In the genomic region with DNA sequence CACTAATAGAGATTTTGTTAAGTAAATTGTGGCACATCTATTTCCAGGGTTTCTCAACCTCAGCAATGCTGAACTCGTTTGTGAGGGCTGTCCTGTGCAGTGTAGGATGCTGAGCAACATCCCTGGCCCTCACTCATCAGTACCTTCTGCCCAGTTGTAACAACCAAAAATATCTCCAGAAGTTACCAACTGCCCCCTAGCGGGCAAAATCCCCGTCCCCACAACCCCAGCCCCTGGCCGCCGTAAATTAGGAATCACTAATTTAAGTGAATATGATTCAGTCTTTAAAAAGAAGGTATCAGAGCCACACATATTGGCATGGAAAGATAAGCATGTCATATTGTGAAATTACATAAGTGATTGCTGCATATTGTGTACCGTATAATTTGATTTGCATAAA, we compare ENCODE assay signal across 11 cellular contexts.
DNase-seq lines count a peak whose midpoint lies in the region; ATAC-seq and TF ChIP-seq lines count a peak whose summit lies in the region.
"Had no signal": no experiment of that assay in that cellular context is flagged by ENCODE, and none has a peak within 500 bp of the region (broad histone marks: within the 10 kb centered on the region; RNA-seq: fewer than 3 reads in every experiment).

No MANE protein-coding gene starts in this region.

- H3K27me3 ChIP-seq in fibroblast of lung (ENCODE audit: control insufficient read depth, insufficient read depth, low read length): no peaks in the 10 kb centered on the region
- H3K27me3 ChIP-seq: ovary had no signal

- H3K4me2 ChIP-seq in fibroblast of lung (ENCODE audit: extremely low read depth, insufficient read depth, low read length): no peak overlapping the region

- peaks cover 4% of the 10 kb centered on the region for H3K9me3 Mint-ChIP-seq in activated naive CD8-positive, alpha-beta T cell treated with anti-CD3 and anti-CD28 coated beads, Interleukin-2, amount 50 U/mL, for 24 hours
- no peaks in the 10 kb centered on the region for H3K9me3 Mint-ChIP-seq in activated naive CD8-positive, alpha-beta T cell treated with anti-CD3 and anti-CD28 coated beads for 36 hours

- H3K36me3 Mint-ChIP-seq in activated naive CD8-positive, alpha-beta T cell treated with anti-CD3 and anti-CD28 coated beads, Interleukin-2, amount 50 U/mL, for 24 hours (ENCODE audit: low read depth): no peaks in the 10 kb centered on the region
- no peaks in the 10 kb centered on the region for H3K36me3 Mint-ChIP-seq in activated naive CD8-positive, alpha-beta T cell treated with anti-CD3 and anti-CD28 coated beads for 36 hours
- H3K36me3 Mint-ChIP-seq: brain had no signal

- no peak overlapping the region for H3K27ac Mint-ChIP-seq in activated naive CD8-positive, alpha-beta T cell treated with anti-CD3 and anti-CD28 coated beads, Interleukin-2, amount 50 U/mL, for 24 hours
- H3K27ac Mint-ChIP-seq in activated naive CD8-positive, alpha-beta T cell treated with anti-CD3 and anti-CD28 coated beads for 36 hours: no peak overlapping the region
- H3K27ac Mint-ChIP-seq: brain had no signal

- ATAC-seq in activated naive CD8-positive, alpha-beta T cell treated with anti-CD3 and anti-CD28 coated beads, Interleukin-2, amount 50 U/mL, for 24 hours: no peak
- peak; percentile 77 for ATAC-seq in SK-N-SH treated with all-trans-retinoic acid at 6 μM for 48 hours
- ATAC-seq in GM21529 (IDR thresholded peaks at IDR 0.05; ENCODE audit: unreplicated experiment): no peak
- no peak for ATAC-seq in GM18868 (IDR thresholded peaks at IDR 0.05; ENCODE audit: unreplicated experiment)

- no peaks in the 10 kb centered on the region for H3K4me1 ChIP-seq in fibroblast of lung (ENCODE audit: control insufficient read depth, extremely low read depth, insufficient read depth, low read length)

- no peak overlapping the region for H2AFZ ChIP-seq in fibroblast of lung (ENCODE audit: low read length)

- H3K4me3 ChIP-seq in fibroblast of lung (replicated peaks in 1 of 4; ENCODE audit: control extremely low read depth in 1 of 4, insufficient read depth in 1 of 4, low read depth in 3 of 4, low read length in 4 of 4): no peak overlapping the region
- H3K4me3 ChIP-seq: ovary had no signal

- H3K4me1 Mint-ChIP-seq in activated naive CD8-positive, alpha-beta T cell treated with anti-CD3 and anti-CD28 coated beads, Interleukin-2, amount 50 U/mL, for 24 hours: peaks cover 26% of the 10 kb centered on the region
- peaks cover 25% of the 10 kb centered on the region for H3K4me1 Mint-ChIP-seq in activated naive CD8-positive, alpha-beta T cell treated with anti-CD3 and anti-CD28 coated beads for 36 hours
- H3K4me1 Mint-ChIP-seq: brain had no signal

- no peak overlapping the region for H3K4me3 Mint-ChIP-seq in activated naive CD8-positive, alpha-beta T cell treated with anti-CD3 and anti-CD28 coated beads, Interleukin-2, amount 50 U/mL, for 24 hours
- H3K4me3 Mint-ChIP-seq in activated naive CD8-positive, alpha-beta T cell treated with anti-CD3 and anti-CD28 coated beads for 36 hours: no peak overlapping the region
- H3K4me3 Mint-ChIP-seq: brain had no signal

- no peak overlapping the region for H3K9ac ChIP-seq in fibroblast of lung (ENCODE audit: insufficient read depth, low read length)

- DNase-seq in activated naive CD8-positive, alpha-beta T cell treated with anti-CD3 and anti-CD28 coated beads, Interleukin-2, amount 50 U/mL, for 24 hours: peak; percentile 33
- no peak for DNase-seq in activated naive CD8-positive, alpha-beta T cell treated with anti-CD3 and anti-CD28 coated beads for 36 hours
- peak in 1 of 2 donors; percentile 5 for DNase-seq in fibroblast of lung (ENCODE audit: low read depth in 2 of 2)
- DNase-seq in stimulated activated CD8-positive, alpha-beta memory T cell treated with anti-CD3 and anti-CD28 coated beads, Interleukin-2, amount 100 ng/mL, for 48 hours (ENCODE audit: low read depth in 2 of 2): peak; percentile 12 to 21
- DNase-seq in epidermal melanocyte (ENCODE audit: insufficient read length, low spot score): no peak
- DNase-seq: NCI-H1930 had no signal

- no peaks in the 10 kb centered on the region for H3K36me3 ChIP-seq in fibroblast of lung (ENCODE audit: control insufficient read depth, insufficient read depth, low read length)
- H3K36me3 ChIP-seq: ovary had no signal

- TF ChIP-seq CTCF in fibroblast of lung (conservative IDR thresholded peaks at IDR 0.05 in 1 of 2, IDR thresholded peaks at IDR 0.05 in 1 of 2; ENCODE audit: low read depth in 1 of 2, low read length in 2 of 2): peak; percentile 15 to 37

- H3K27me3 Mint-ChIP-seq in activated naive CD8-positive, alpha-beta T cell treated with anti-CD3 and anti-CD28 coated beads, Interleukin-2, amount 50 U/mL, for 24 hours: no peaks in the 10 kb centered on the region
- no peaks in the 10 kb centered on the region for H3K27me3 Mint-ChIP-seq in activated naive CD8-positive, alpha-beta T cell treated with anti-CD3 and anti-CD28 coated beads for 36 hours
- H3K27me3 Mint-ChIP-seq: brain had no signal

- no peaks in the 10 kb centered on the region for H3K9me3 ChIP-seq in fibroblast of lung (ENCODE audit: control insufficient read depth, insufficient read depth, low read depth, low read length)
- H3K9me3 ChIP-seq: ovary had no signal

- H3K79me2 ChIP-seq in fibroblast of lung (ENCODE audit: control insufficient read depth, insufficient read depth, low read length): no peaks in the 10 kb centered on the region

- no peaks in the 10 kb centered on the region for H4K20me1 ChIP-seq in fibroblast of lung (ENCODE audit: control insufficient read depth, extremely low read depth, insufficient read depth, low read length)

- no peak overlapping the region for H3K27ac ChIP-seq in fibroblast of lung (ENCODE audit: insufficient read depth, low read length)
- H3K27ac ChIP-seq: ovary had no signal

TF ChIP-seq in SK-N-SH treated with all-trans-retinoic acid at 6 μM for 48 hours, 23 proteins besides CTCF, POLR2A, EP300 and RAD21 (continues in another document):
- TF ChIP-seq, protein P1, sequence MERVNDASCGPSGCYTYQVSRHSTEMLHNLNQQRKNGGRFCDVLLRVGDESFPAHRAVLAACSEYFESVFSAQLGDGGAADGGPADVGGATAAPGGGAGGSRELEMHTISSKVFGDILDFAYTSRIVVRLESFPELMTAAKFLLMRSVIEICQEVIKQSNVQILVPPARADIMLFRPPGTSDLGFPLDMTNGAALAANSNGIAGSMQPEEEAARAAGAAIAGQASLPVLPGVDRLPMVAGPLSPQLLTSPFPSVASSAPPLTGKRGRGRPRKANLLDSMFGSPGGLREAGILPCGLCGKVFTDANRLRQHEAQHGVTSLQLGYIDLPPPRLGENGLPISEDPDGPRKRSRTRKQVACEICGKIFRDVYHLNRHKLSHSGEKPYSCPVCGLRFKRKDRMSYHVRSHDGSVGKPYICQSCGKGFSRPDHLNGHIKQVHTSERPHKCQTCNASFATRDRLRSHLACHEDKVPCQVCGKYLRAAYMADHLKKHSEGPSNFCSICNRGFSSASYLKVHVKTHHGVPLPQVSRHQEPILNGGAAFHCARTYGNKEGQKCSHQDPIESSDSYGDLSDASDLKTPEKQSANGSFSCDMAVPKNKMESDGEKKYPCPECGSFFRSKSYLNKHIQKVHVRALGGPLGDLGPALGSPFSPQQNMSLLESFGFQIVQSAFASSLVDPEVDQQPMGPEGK (CRISPR knock-in tag; IDR thresholded peaks at IDR 0.05; ENCODE audit: borderline replicate concordance): no peak
- TF ChIP-seq, protein P2, sequence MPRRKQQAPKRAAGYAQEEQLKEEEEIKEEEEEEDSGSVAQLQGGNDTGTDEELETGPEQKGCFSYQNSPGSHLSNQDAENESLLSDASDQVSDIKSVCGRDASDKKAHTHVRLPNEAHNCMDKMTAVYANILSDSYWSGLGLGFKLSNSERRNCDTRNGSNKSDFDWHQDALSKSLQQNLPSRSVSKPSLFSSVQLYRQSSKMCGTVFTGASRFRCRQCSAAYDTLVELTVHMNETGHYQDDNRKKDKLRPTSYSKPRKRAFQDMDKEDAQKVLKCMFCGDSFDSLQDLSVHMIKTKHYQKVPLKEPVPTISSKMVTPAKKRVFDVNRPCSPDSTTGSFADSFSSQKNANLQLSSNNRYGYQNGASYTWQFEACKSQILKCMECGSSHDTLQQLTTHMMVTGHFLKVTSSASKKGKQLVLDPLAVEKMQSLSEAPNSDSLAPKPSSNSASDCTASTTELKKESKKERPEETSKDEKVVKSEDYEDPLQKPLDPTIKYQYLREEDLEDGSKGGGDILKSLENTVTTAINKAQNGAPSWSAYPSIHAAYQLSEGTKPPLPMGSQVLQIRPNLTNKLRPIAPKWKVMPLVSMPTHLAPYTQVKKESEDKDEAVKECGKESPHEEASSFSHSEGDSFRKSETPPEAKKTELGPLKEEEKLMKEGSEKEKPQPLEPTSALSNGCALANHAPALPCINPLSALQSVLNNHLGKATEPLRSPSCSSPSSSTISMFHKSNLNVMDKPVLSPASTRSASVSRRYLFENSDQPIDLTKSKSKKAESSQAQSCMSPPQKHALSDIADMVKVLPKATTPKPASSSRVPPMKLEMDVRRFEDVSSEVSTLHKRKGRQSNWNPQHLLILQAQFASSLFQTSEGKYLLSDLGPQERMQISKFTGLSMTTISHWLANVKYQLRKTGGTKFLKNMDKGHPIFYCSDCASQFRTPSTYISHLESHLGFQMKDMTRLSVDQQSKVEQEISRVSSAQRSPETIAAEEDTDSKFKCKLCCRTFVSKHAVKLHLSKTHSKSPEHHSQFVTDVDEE (CRISPR knock-in tag; IDR thresholded peaks at IDR 0.05): no peak
- TF ChIP-seq TOX (CRISPR knock-in tag; IDR thresholded peaks at IDR 0.05; ENCODE audit: borderline replicate concordance) (no peak), ZC3H10 (CRISPR knock-in tag; IDR thresholded peaks at IDR 0.05) (no peak), ZNF565 (CRISPR knock-in tag; conservative IDR thresholded peaks at IDR 0.05; ENCODE audit: low read depth) (no peak), SNAI2 (CRISPR knock-in tag; IDR thresholded peaks at IDR 0.05) (no peak), RARB (CRISPR knock-in tag; IDR thresholded peaks at IDR 0.05) (no peak), PPARA (CRISPR knock-in tag; IDR thresholded peaks at IDR 0.05; ENCODE audit: borderline replicate concordance) (no peak), TCF4 (CRISPR knock-in tag; IDR thresholded peaks at IDR 0.05; ENCODE audit: borderline replicate concordance) (no peak), ISL1 (CRISPR knock-in tag; IDR thresholded peaks at IDR 0.05) (no peak)

Comparison
In these comparisons a context has a peak if more than half of its experiments do, and no peak if none do; other contexts are left out.
1. DNase-seq: peak in activated naive CD8-positive, alpha-beta T cell treated with anti-CD3 and anti-CD28 coated beads, Interleukin-2, amount 50 U/mL, for 24 hours (single experiment) and stimulated activated CD8-positive, alpha-beta memory T cell treated with anti-CD3 and anti-CD28 coated beads, Interleukin-2, amount 100 ng/mL, for 48 hours (2 of 2); none in activated naive CD8-positive, alpha-beta T cell treated with anti-CD3 and anti-CD28 coated beads for 36 hours (single experiment) and epidermal melanocyte (single experiment).